In the genomic region with DNA sequence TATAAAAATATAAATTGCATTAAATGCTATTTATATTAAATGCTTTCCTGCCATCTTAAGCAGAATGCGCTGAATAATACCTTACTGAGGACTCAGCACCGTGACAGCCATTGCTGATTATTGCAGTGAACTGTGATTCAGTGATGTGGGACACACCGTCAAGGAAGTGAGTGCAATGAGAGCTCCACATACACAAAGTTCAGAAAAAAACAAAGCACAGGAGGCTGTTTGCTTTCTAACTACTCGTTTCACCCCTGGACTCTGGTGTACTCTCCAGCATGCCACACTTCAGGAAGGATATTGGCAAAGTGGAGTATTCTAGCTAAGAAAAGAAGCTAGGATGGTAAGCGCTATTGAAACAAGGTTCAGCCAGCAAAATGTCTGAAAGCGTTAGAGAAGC, we compare ENCODE assay signal across 1 cellular context.
TF ChIP-seq lines count a peak whose summit lies in the region.

No MANE protein-coding gene starts in this region.

TF ChIP-seq in endothelial cell of umbilical vein, 7 proteins besides CTCF, POLR2A, EP300 and RAD21:
- TF ChIP-seq FOS (IDR thresholded peaks at IDR 0.05; ENCODE audit: borderline replicate concordance, insufficient read depth, low read length) (no peak), GATA2 (IDR thresholded peaks at IDR 0.05; ENCODE audit: insufficient read depth, insufficient read length, low read depth, low read length) (no peak), EZH2 (IDR thresholded peaks at IDR 0.05; ENCODE audit: borderline replicate concordance, low read depth, low read length, severe bottlenecking) (no peak), JUN (IDR thresholded peaks at IDR 0.05; ENCODE audit: borderline replicate concordance, insufficient read depth, insufficient read length, low read depth) (no peak), MYC (IDR thresholded peaks at IDR 0.05; ENCODE audit: low read depth, low read length) (no peak), POLR2AphosphoS5 (IDR thresholded peaks at IDR 0.05; ENCODE audit: insufficient read depth, low read depth, low read length) (no peak)
- TF ChIP-seq, protein P1, sequence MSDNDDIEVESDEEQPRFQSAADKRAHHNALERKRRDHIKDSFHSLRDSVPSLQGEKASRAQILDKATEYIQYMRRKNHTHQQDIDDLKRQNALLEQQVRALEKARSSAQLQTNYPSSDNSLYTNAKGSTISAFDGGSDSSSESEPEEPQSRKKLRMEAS (IDR thresholded peaks at IDR 0.05; ENCODE audit: insufficient read depth, insufficient read length), result no peak
